Comparison of ENCODE assay signal across 10 cellular contexts in genomic region chr20:48295445-48295903, GRCh38.
A peak's percentile ranks its signal among the peaks of the same experiment; 100 is the strongest.
DNase-seq lines count a peak whose midpoint lies in the region; ATAC-seq and TF ChIP-seq lines count a peak whose summit lies in the region.
"Had no signal": no experiment of that assay in that cellular context is flagged by ENCODE, and none has a peak within 500 bp of the region (broad histone marks: within the 10 kb centered on the region; RNA-seq: fewer than 3 reads in every experiment).

No MANE protein-coding gene starts in this region.

- no peak overlapping the region for H3K4me3 Mint-ChIP-seq in nephron progenitor cell
- H3K4me3 Mint-ChIP-seq: activated B cell treated with CpG ODN at 0.5 μM for 24 hours had no signal

- peaks cover 35% of the 10 kb centered on the region for H3K4me1 Mint-ChIP-seq in nephron progenitor cell
- H3K4me1 Mint-ChIP-seq: activated B cell treated with CpG ODN at 0.5 μM for 24 hours had no signal

- peaks cover 10% of the 10 kb centered on the region for H3K9me3 Mint-ChIP-seq in nephron progenitor cell
- H3K9me3 Mint-ChIP-seq: activated B cell treated with CpG ODN at 0.5 μM for 24 hours had no signal

- no peaks in the 10 kb centered on the region for H3K36me3 Mint-ChIP-seq in nephron progenitor cell (ENCODE audit: low read depth)

- H3K27me3 Mint-ChIP-seq in nephron progenitor cell (ENCODE audit: low read depth, poor library complexity): peaks cover 15% of the 10 kb centered on the region

- DNase-seq in Caki2 (ENCODE audit: low read depth) (peak; percentile 99), NCI-H446 treated with DMSO at 0.1 percent for 48 hours (lab: John Stamatoyannopoulos, UW) (peak; percentile 31), epithelial cell of prostate (ENCODE audit: low read depth, low spot score) (peak; percentile 54), nephron progenitor cell (peak; percentile 32), NCI-H524 treated with DMSO at 0.1 percent for 48 hours (lab: John Stamatoyannopoulos, UW) (no peak), NCI-H345 (lab: John Stamatoyannopoulos, UW) (no peak)
- DNase-seq in activated naive CD4-positive, alpha-beta T cell treated with Interleukin-2 at 50 U/mL for 16 hours: no peak
- DNase-seq: activated B cell treated with CpG ODN at 0.5 μM for 24 hours had no signal

- no peak for ATAC-seq in GM19467 (IDR thresholded peaks at IDR 0.05; ENCODE audit: unreplicated experiment)

- TF ChIP-seq CTCF in nephron progenitor cell (IDR thresholded peaks at IDR 0.05): peak; percentile 14

- in situ Hi-C loops in Caki2 (cut with HindIII; ENCODE audit: low pct_unique_long_range_greater_than_20kb, low sequenced_read_pairs): loop anchor here (10.0 kb wide), 2 partner anchors 329 to 511 kb away; partner anchors contain the start of gene SULF2

- H3K27ac ChIP-seq in epithelial cell of prostate: no peak overlapping the region
- H3K27ac ChIP-seq: parathyroid adenoma had no signal

- peak overlapping the region; percentile 73 for H3K27ac Mint-ChIP-seq in nephron progenitor cell
- H3K27ac Mint-ChIP-seq: activated B cell treated with CpG ODN at 0.5 μM for 24 hours had no signal

Comparison
In these comparisons a context has a peak if more than half of its experiments do, and no peak if none do; other contexts are left out.
1. DNase-seq: peak in Caki2 (single experiment), NCI-H446 treated with DMSO at 0.1 percent for 48 hours (single experiment), epithelial cell of prostate (single experiment) and nephron progenitor cell (single experiment); none in activated naive CD4-positive, alpha-beta T cell treated with Interleukin-2 at 50 U/mL for 16 hours (single experiment), NCI-H524 treated with DMSO at 0.1 percent for 48 hours (single experiment) and NCI-H345 (single experiment).